ENCODE assay signal across 17 cellular contexts in the genomic region with DNA sequence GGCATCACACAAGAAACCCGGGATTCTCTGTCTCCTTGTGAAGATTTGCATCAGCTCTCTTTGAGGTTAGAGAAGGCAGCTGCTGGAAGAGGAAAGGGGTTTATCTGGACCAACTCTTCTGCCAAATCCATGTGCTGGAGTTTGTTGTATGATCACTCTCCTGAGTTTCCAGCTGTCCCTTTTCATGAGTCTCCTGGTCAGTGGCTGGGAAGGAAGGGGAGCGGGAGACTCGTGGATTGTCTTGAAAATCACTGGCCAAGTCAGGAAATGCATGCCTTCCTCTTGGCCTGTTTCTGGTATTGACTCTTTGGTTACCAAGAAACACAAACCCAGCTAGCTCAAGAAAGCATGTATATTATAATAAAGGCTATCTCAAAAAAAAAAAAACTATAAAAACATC. TPM values are rescaled to one million over a fixed set of nuclear protein-coding genes. Genes with fewer than 3 reads are reported as not detected.
DNase-seq lines count a peak whose midpoint lies in the region; ATAC-seq and TF ChIP-seq lines count a peak whose summit lies in the region.
"Had no signal": no experiment of that assay in that cellular context is flagged by ENCODE, and none has a peak within 500 bp of the region (broad histone marks: within the 10 kb centered on the region; RNA-seq: fewer than 3 reads in every experiment).

No MANE protein-coding gene starts in this region.

- H3K4me3 ChIP-seq in naive thymus-derived CD4-positive, alpha-beta T cell (ENCODE audit: low read length): no peak overlapping the region
- H3K4me3 ChIP-seq in uterus (no peak overlapping the region), lower leg skin (ENCODE audit: low read depth, poor library complexity, severe bottlenecking) (no peak overlapping the region)
- H3K4me3 ChIP-seq: HAP-1 had no signal

- POLR2A ChIA-PET in naive thymus-derived CD4-positive, alpha-beta T cell (lab: Charles Lee): interaction anchor here (0.6 to 1.3 kb wide), 2 partner anchors 60 to 408 kb away, joined by 4 to 7 read pairs; no protein-coding TSS in a partner anchor

- no peak overlapping the region for H3K4me3 Mint-ChIP-seq in glutamatergic neuron (ENCODE audit: unreplicated experiment)
- no peak overlapping the region for H3K4me3 Mint-ChIP-seq in naive thymus-derived CD4-positive, alpha-beta T cell
- H3K4me3 Mint-ChIP-seq: immature natural killer cell had no signal

- H3K36me3 ChIP-seq in naive thymus-derived CD4-positive, alpha-beta T cell (ENCODE audit: control insufficient read depth in 2 of 3, insufficient read depth in 3 of 3, low read length in 3 of 3): peaks cover 10 to 83% (median 15%) of the 10 kb centered on the region in 3 experiments
- H3K36me3 ChIP-seq in uterus: no peaks in the 10 kb centered on the region

- H3K27ac Mint-ChIP-seq in glutamatergic neuron (ENCODE audit: unreplicated experiment): peak overlapping the region; percentile 59
- peak overlapping the region in 7 of 9 donors; percentile 4 to 76 (median 58) for H3K27ac Mint-ChIP-seq in naive thymus-derived CD4-positive, alpha-beta T cell

- intact Hi-C loops in Right ventricle myocardium inferior (cut with DNase I) (loop anchor here (5.0 kb wide), 1 partner anchor 61 kb away; no protein-coding TSS in a partner anchor), cardiac septum (cut with DNase I) (loop anchor here (5.0 kb wide), 1 partner anchor 61 kb away; no protein-coding TSS in a partner anchor), uterus (cut with DNase I; ENCODE audit: low total_unique reads) (no loop called here), lower leg skin (cut with DNase I; ENCODE audit: low total_unique reads) (no loop called here)
- intact Hi-C loops in naive thymus-derived CD4-positive, alpha-beta T cell (cut with micrococcal nuclease): no loop called here

- WGBS in lower leg skin, 2 donors: 21 to 35% methylated on average over 3 of the region's 3 CpGs

- no peak for DNase-seq in Right ventricle myocardium inferior (ENCODE audit: missing footprints)
- DNase-seq in cardiac septum (ENCODE audit: low spot score): no peak
- no peak for DNase-seq in glutamatergic neuron
- no peak for DNase-seq in naive thymus-derived CD4-positive, alpha-beta T cell
- DNase-seq in uterus: no peak
- DNase-seq in activated CD4-positive, CD25-positive, alpha-beta regulatory T cell treated with anti-CD3 and anti-CD28 coated beads, Interleukin-2, amount 50 U/mL, for 72 hours: no peak
- no peak for DNase-seq in lower leg skin (ENCODE audit: low spot score in 2 of 2)
- DNase-seq: activated T-cell treated with anti-CD3 and anti-CD28 coated beads, Interleukin-2, amount 50 U/mL, for 1 hour; immature natural killer cell; IMR-90; NCI-H1694 treated with DMSO at 0.1 percent for 48 hours; NCI-H748 treated with DMSO at 0.1 percent for 48 hours; stimulated activated CD8-positive, alpha-beta memory T cell treated with anti-CD3 and anti-CD28 coated beads, Interleukin-4, amount 100 ng/mL, for 48 hours had no signal

- ATAC-seq in Right ventricle myocardium inferior (peak; percentile 20), HG03095 (IDR thresholded peaks at IDR 0.05; ENCODE audit: unreplicated experiment) (no peak)
- ATAC-seq in naive thymus-derived CD4-positive, alpha-beta T cell: no peak

- no peaks in the 10 kb centered on the region for H3K4me1 ChIP-seq in naive thymus-derived CD4-positive, alpha-beta T cell (ENCODE audit: control insufficient read depth in 2 of 2, insufficient read depth in 2 of 2, low read length in 2 of 2)
- H3K4me1 ChIP-seq in uterus: peaks cover under 1 to 12% of the 10 kb centered on the region in 2 donors
- H3K4me1 ChIP-seq: HAP-1 had no signal

- TF ChIP-seq CTCF in glutamatergic neuron (IDR thresholded peaks at IDR 0.05; ENCODE audit: partially characterized antibody, unreplicated experiment): no peak
- TF ChIP-seq CTCF in uterus (IDR thresholded peaks at IDR 0.05): no peak
- no peak for TF ChIP-seq CTCF in lower leg skin (IDR thresholded peaks at IDR 0.05)

- H3K27me3 Mint-ChIP-seq in glutamatergic neuron (ENCODE audit: unreplicated experiment): peaks cover 14% of the 10 kb centered on the region
- no peaks in the 10 kb centered on the region for H3K27me3 Mint-ChIP-seq in naive thymus-derived CD4-positive, alpha-beta T cell

- peaks cover 23% of the 10 kb centered on the region for H3K4me1 Mint-ChIP-seq in glutamatergic neuron (ENCODE audit: low read depth, unreplicated experiment)
- H3K4me1 Mint-ChIP-seq in naive thymus-derived CD4-positive, alpha-beta T cell: peaks cover 12 to 20% (median 17%) of the 10 kb centered on the region in 7 donors

- H3K9me3 Mint-ChIP-seq in glutamatergic neuron (ENCODE audit: unreplicated experiment): peaks cover 15% of the 10 kb centered on the region
- no peaks in the 10 kb centered on the region for H3K9me3 Mint-ChIP-seq in naive thymus-derived CD4-positive, alpha-beta T cell
- H3K9me3 Mint-ChIP-seq: immature natural killer cell had no signal

- no peak overlapping the region for H3K27ac ChIP-seq in naive thymus-derived CD4-positive, alpha-beta T cell (ENCODE audit: low read depth, low read length)
- H3K27ac ChIP-seq in uterus: peak overlapping the region; percentile 64 to 68
- H3K27ac ChIP-seq: epithelial cell of prostate had no signal

- no peaks in the 10 kb centered on the region for H3K36me3 Mint-ChIP-seq in glutamatergic neuron (ENCODE audit: unreplicated experiment)
- peaks cover 10 to 51% (median 18%) of the 10 kb centered on the region in 5 donors for H3K36me3 Mint-ChIP-seq in naive thymus-derived CD4-positive, alpha-beta T cell

- H3K27me3 ChIP-seq in naive thymus-derived CD4-positive, alpha-beta T cell (ENCODE audit: control insufficient read depth in 2 of 2, insufficient read depth in 2 of 2, low read length in 2 of 2): no peaks in the 10 kb centered on the region
- H3K27me3 ChIP-seq in uterus: no peaks in the 10 kb centered on the region

- TF ChIP-seq POLR2A in uterus (IDR thresholded peaks at IDR 0.05) (no peak), lower leg skin (IDR thresholded peaks at IDR 0.05) (no peak)

- no peaks in the 10 kb centered on the region for H3K9me3 ChIP-seq in naive thymus-derived CD4-positive, alpha-beta T cell (ENCODE audit: control insufficient read depth in 2 of 3, low read length in 3 of 3)
- no peaks in the 10 kb centered on the region for H3K9me3 ChIP-seq in uterus
- H3K9me3 ChIP-seq: HAP-1 had no signal

- CTCF ChIA-PET in naive thymus-derived CD4-positive, alpha-beta T cell (lab: Charles Lee): interaction anchor here (0.7 kb wide), 1 partner anchor 50 kb away, joined by 3 read pairs; no protein-coding TSS in a partner anchor

RNA-seq across cellular contexts. Expression of gene TACR2, which starts 38.8 kb away (rescaled TPM):
- total RNA-seq in Right ventricle myocardium inferior (0.19 TPM), cardiac septum (0.13 TPM), glutamatergic neuron (ENCODE audit: unreplicated experiment) (not detected), uterus (10 to 100 TPM in 2 of 4 donors, 1 to 10 TPM in 1, under 1 TPM in 1; 0.28 to 35.0 (median 13.8) TPM), lower leg skin (1 to 10 TPM in 2 of 4 donors, under 1 TPM in 1, not detected in 1; 0.29 to 1.8 (median 1.7) TPM)
- under 1 TPM in 1 of 5 experiments, not detected in 4; 0.44 TPM for total RNA-seq in naive thymus-derived CD4-positive, alpha-beta T cell
- polyA plus RNA-seq in naive thymus-derived CD4-positive, alpha-beta T cell: under 1 TPM in 1 of 2 donors, not detected in 1; 0.47 TPM
- total RNA-seq: Daoy, IMR-90 had no signal
- polyA plus RNA-seq: IMR-90 had no signal

Comparison
In these comparisons a context has a peak if more than half of its experiments do, and no peak if none do; other contexts are left out.
1. intact Hi-C loops: an anchor here in Right ventricle myocardium inferior (5.0 kb wide) and cardiac septum (5.0 kb wide); none called in naive thymus-derived CD4-positive, alpha-beta T cell, uterus and lower leg skin.